ENCODE assay signal across 8 cellular contexts in genomic region chr19:14571695-14572490, GRCh38. TPM values are rescaled to one million over a fixed set of nuclear protein-coding genes. Genes with fewer than 3 reads are reported as not detected.
A peak's percentile ranks its signal among the peaks of the same experiment; 100 is the strongest.
DNase-seq lines count a peak whose midpoint lies in the region; ATAC-seq and TF ChIP-seq lines count a peak whose summit lies in the region.

Gene NDUFB7, minus strand, starts transcription at chr19:14572066. Its CDS starts 66 bp downstream, at chr19:14572000.

- peak; percentile 87 for ATAC-seq in GM18498 (IDR thresholded peaks at IDR 0.05; ENCODE audit: unreplicated experiment)
- peak; percentile 78 for ATAC-seq in HG02943 (IDR thresholded peaks at IDR 0.05; ENCODE audit: low read depth, unreplicated experiment)
- ATAC-seq in right cardiac atrium: peak; percentile 97

- no peaks in the 10 kb centered on the region for H3K36me3 ChIP-seq in vagina

- intact Hi-C loops in right cardiac atrium (cut with DNase I): loop anchor here in 2 of 4 donors (10.0 kb wide), 2 partner anchors 113 to 323 kb away; no protein-coding TSS in a partner anchor
- intact Hi-C loops in vagina (cut with DNase I): no loop called here

- peak; percentile 47 to 67 for DNase-seq in NCI-H187 (lab: John Stamatoyannopoulos, UW)
- DNase-seq in T-helper 2 cell: peak; percentile 75 to 95 (median 86)
- DNase-seq in anterior cingulate cortex (lab: John Stamatoyannopoulos, UW): peak; percentile 48 to 97 (median 88)
- peak; percentile 92 to 97 (median 95) for DNase-seq in right cardiac atrium
- DNase-seq in putamen (ENCODE audit: low spot score): peak; percentile 95
- DNase-seq in vagina (ENCODE audit: extremely low spot score in 2 of 2): peak in 1 of 2 donors; percentile 94

- H3K27me3 ChIP-seq in right cardiac atrium (ENCODE audit: control insufficient read depth, insufficient read depth): no peaks in the 10 kb centered on the region
- no peaks in the 10 kb centered on the region for H3K27me3 ChIP-seq in vagina

- H3K4me1 ChIP-seq in right cardiac atrium (ENCODE audit: control insufficient read depth, insufficient read depth, low read length) (peaks cover 7% of the 10 kb centered on the region), vagina (peaks cover 44% of the 10 kb centered on the region)

- H3K4me3 ChIP-seq in right cardiac atrium (ENCODE audit: low read length): peak within 1 kb of the TSS; percentile 89
- H3K4me3 ChIP-seq in vagina: peak within 1 kb of the TSS; percentile 88 to 90

- H3K9me3 ChIP-seq in right cardiac atrium (ENCODE audit: control insufficient read depth, low read length) (no peaks in the 10 kb centered on the region), vagina (no peaks in the 10 kb centered on the region)

- peak within 1 kb of the TSS; percentile 98 for H3K27ac ChIP-seq in right cardiac atrium (ENCODE audit: low read length)
- peak within 1 kb of the TSS; percentile 86 for H3K27ac ChIP-seq in vagina

- 2% methylated on average over 40 of the region's 40 CpGs for WGBS in right cardiac atrium

- peak; percentile 38 to 91 (median 63) for TF ChIP-seq CTCF in vagina (IDR thresholded peaks at IDR 0.05)

- TF ChIP-seq POLR2A in vagina (IDR thresholded peaks at IDR 0.05): no peak

RNA-seq across cellular contexts. Expression of gene NDUFB7, which starts in this region (rescaled TPM):
- total RNA-seq in right cardiac atrium: 100 to 1,000 TPM; 352 to 481 (median 400) TPM
- 1,159 TPM for polyA plus RNA-seq in right cardiac atrium
- total RNA-seq in vagina: 375 TPM
